In the genomic region with DNA sequence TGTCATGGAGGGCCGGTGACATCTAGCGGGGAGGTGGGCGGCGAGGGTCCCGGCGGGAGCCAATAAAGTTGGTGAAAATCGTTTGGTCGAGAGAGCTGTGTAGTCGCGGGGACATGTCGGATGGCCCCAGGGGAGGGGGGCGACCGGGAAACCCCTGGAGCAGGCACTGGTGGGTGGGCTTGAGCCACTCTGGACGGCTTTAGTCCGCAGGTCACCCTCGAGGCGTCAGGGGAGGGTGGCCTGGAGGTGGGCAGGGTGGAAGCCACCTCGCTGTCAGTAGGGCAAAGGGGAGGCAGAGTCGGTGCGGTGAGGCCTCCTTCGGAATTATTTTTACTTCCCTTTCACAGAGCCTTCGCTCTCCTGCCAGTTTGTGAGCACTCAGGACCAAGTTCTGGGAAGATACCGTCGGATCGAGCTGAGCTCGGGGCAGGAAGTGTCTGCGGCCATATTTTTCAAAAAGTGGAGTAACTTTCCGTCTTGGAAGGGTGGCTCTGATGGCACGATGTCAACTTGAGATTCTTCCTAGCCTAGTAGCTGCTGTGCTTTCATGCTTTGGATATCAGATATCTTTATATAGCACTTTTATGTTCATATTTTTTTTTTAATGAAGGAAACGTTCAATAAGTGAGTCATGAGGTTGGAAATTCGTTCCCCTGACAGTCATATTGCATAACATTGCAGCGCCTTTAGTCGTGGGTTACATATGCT, we compare ENCODE assay signal across 9 cellular contexts. TPM values are rescaled to one million over a fixed set of nuclear protein-coding genes. Genes with fewer than 3 reads are reported as not detected.
DNase-seq lines count a peak whose midpoint lies in the region; ATAC-seq and TF ChIP-seq lines count a peak whose summit lies in the region.
"Had no signal": no experiment of that assay in that cellular context is flagged by ENCODE, and none has a peak within 500 bp of the region (broad histone marks: within the 10 kb centered on the region; RNA-seq: fewer than 3 reads in every experiment).

No MANE protein-coding gene starts in this region.

- H3K36me3 ChIP-seq in iPS-15b (ENCODE audit: control insufficient read depth, insufficient read depth, low read length), result no peaks in the 10 kb centered on the region

- H3K4me3 Mint-ChIP-seq in brain, result peak overlapping the region; percentile 92 to 99 (median 97)

- H3K9me3 ChIP-seq in iPS-15b (ENCODE audit: control insufficient read depth, insufficient read depth, low read length), result no peaks in the 10 kb centered on the region

- no peak for TF ChIP-seq CTCF in brain (conservative IDR thresholded peaks at IDR 0.05)

- peak overlapping the region; percentile 90 to 96 (median 93) for H3K27ac Mint-ChIP-seq in brain

- peaks cover 54% of the 10 kb centered on the region for H3K4me1 Mint-ChIP-seq in brain

- ATAC-seq in GM18511 (IDR thresholded peaks at IDR 0.05; ENCODE audit: unreplicated experiment) (peak; percentile 2), GM18907 (IDR thresholded peaks at IDR 0.05; ENCODE audit: unreplicated experiment) (no peak)

- in situ Hi-C loops in SK-MEL-5 (cut with HindIII; ENCODE audit: low pct_unique_long_range_greater_than_20kb, low sequenced_read_pairs), result no loop called here

- peaks cover 3 to 28% (median 14%) of the 10 kb centered on the region in 5 experiments for H3K9me3 Mint-ChIP-seq in brain

- no peaks in the 10 kb centered on the region for H3K27me3 ChIP-seq in iPS-15b (ENCODE audit: control insufficient read depth, insufficient read depth, low read length)

- peak overlapping the region; percentile 56 for H3K9ac ChIP-seq in iPS-15b (ENCODE audit: low read depth, low read length)

- H3K4me3 ChIP-seq in iPS-15b (ENCODE audit: low read depth, low read length), result peak overlapping the region; percentile 90
- H3K4me3 ChIP-seq in skeletal muscle cell (ENCODE audit: low read depth, low read length), result peak overlapping the region; percentile 84

- peaks cover 30% of the 10 kb centered on the region for H3K27me3 Mint-ChIP-seq in brain

- H3K36me3 Mint-ChIP-seq in brain, result peaks cover 3% of the 10 kb centered on the region

- peaks cover 15% of the 10 kb centered on the region for H3K4me1 ChIP-seq in iPS-15b (ENCODE audit: control insufficient read depth, insufficient read depth, low read length)

- DNase-seq in SK-MEL-5 (ENCODE audit: low read depth, low spot score), result peak; percentile 35
- peak; percentile 42 for DNase-seq in skeletal muscle cell (ENCODE audit: low read depth)
- no peak for DNase-seq in H4 (ENCODE audit: low spot score)
- no peak for DNase-seq in DMS153 (lab: John Stamatoyannopoulos, UW)

RNA-seq across cellular contexts. Expression of a gene that starts 28.2 kb away (rescaled TPM):
- total RNA-seq in SK-MEL-5 (2014; rRNA removed; shearing (Covaris generic)), result 33.2 and 33.7 TPM in 2 replicates
- 62.4 and 70.6 TPM in 2 replicates for polyA plus RNA-seq in SK-MEL-5 (2015; cell fraction: cytosol; rRNA removed)
- 28.4 and 34.5 TPM in 2 replicates for polyA plus RNA-seq in SK-MEL-5 (2015; cell fraction: nucleus; rRNA removed)
- 43.2 TPM for polyA plus RNA-seq in brain (ENCODE audit: insufficient read depth, low read depth, low replicate concordance)
- 21.3 and 35.5 TPM in 2 replicates for total RNA-seq in H4 (2014; rRNA removed; shearing (Covaris generic))

RNA-seq across cellular contexts. Expression of a gene that starts 28.4 kb away (rescaled TPM):
- total RNA-seq in SK-MEL-5 (2014; rRNA removed; shearing (Covaris generic)), result 14.1 and 15.9 TPM in 2 replicates
- 4.2 and 4.3 TPM in 2 replicates for polyA plus RNA-seq in SK-MEL-5 (2015; cell fraction: cytosol; rRNA removed)
- 2.0 and 5.4 TPM in 2 replicates for polyA plus RNA-seq in SK-MEL-5 (2015; cell fraction: nucleus; rRNA removed)
- polyA plus RNA-seq in brain (ENCODE audit: insufficient read depth, low read depth, low replicate concordance), result 5.4 TPM
- 1.2 and 2.8 TPM in 2 replicates for total RNA-seq in H4 (2014; rRNA removed; shearing (Covaris generic))

RNA-seq across cellular contexts. Expression of a gene that starts 38.9 kb away (rescaled TPM):
- total RNA-seq in SK-MEL-5 (2014; rRNA removed; shearing (Covaris generic)), result 0.24 TPM in 1 of 2 replicates, not detected in the other
- polyA plus RNA-seq in SK-MEL-5 (2015; cell fraction: cytosol; rRNA removed), result 0.05 and 0.09 TPM in 2 replicates
- polyA plus RNA-seq in SK-MEL-5 (2015; cell fraction: nucleus; rRNA removed), result not detected in 2 replicates
- not detected for polyA plus RNA-seq in brain (ENCODE audit: insufficient read depth, low read depth, low replicate concordance)
- not detected in 2 replicates for total RNA-seq in H4 (2014; rRNA removed; shearing (Covaris generic))
- total RNA-seq: activated CD8-positive, alpha-beta memory T cell treated with anti-CD3 and anti-CD28 coated beads for 36 hours had no signal

Comparison
In these comparisons a context has a peak if more than half of its experiments do, and no peak if none do; other contexts are left out.
1. DNase-seq: peak in SK-MEL-5 (single experiment) and skeletal muscle cell (single experiment); none in H4 (single experiment) and DMS153 (single experiment).